Comparison of ENCODE assay signal across 1 cellular context in genomic region chr15:38563723-38564519, GRCh38.
A peak's percentile ranks its signal among the peaks of the same experiment; 100 is the strongest.
TF ChIP-seq lines count a peak whose summit lies in the region.

No MANE protein-coding gene starts in this region.

TF ChIP-seq in GM12878, 131 proteins besides CTCF, POLR2A, EP300 and RAD21 (continued from another document and continues in another):
- TF ChIP-seq PRDM15 (CRISPR knock-in tag; IDR thresholded peaks at IDR 0.05) (no peak), JUNB (IDR thresholded peaks at IDR 0.05) (no peak), ASH2L (IDR thresholded peaks at IDR 0.05; ENCODE audit: borderline replicate concordance, low read depth) (no peak), PAX8 (IDR thresholded peaks at IDR 0.05) (no peak), BCLAF1 (IDR thresholded peaks at IDR 0.05) (no peak), YY1 (IDR thresholded peaks at IDR 0.05; ENCODE audit: low read depth, low read length) (peak; percentile 78), SREBF2 (IDR thresholded peaks at IDR 0.05; ENCODE audit: low read length) (no peak), TBL1XR1 (IDR thresholded peaks at IDR 0.05; ENCODE audit: low read depth, low read length) (no peak), SMAD1 (IDR thresholded peaks at IDR 0.05; ENCODE audit: low read depth, partially characterized antibody) (no peak), SMAD5 (IDR thresholded peaks at IDR 0.05; ENCODE audit: low read depth) (no peak), ZBTB33 (IDR thresholded peaks at IDR 0.05) (no peak), BACH1 (IDR thresholded peaks at IDR 0.05; ENCODE audit: borderline replicate concordance) (peak; percentile 99), HDAC2 (IDR thresholded peaks at IDR 0.05) (no peak), LARP7 (IDR thresholded peaks at IDR 0.05) (peak; percentile 45; the same call in 1 of the 2 replicates), ATF2 (IDR thresholded peaks at IDR 0.05; ENCODE audit: low read length) (no peak), SMC3 (IDR thresholded peaks at IDR 0.05; ENCODE audit: borderline replicate concordance, low read length) (peak; percentile 92), ZBTB40 (IDR thresholded peaks at IDR 0.05; ENCODE audit: borderline replicate concordance) (no peak), HSF1 (IDR thresholded peaks at IDR 0.05; ENCODE audit: low read depth, low read length) (no peak; the same call in 1 of the 2 replicates), NFYA (IDR thresholded peaks at IDR 0.05; ENCODE audit: borderline replicate concordance, low read depth, low read length) (no peak), PML (IDR thresholded peaks at IDR 0.05; ENCODE audit: low read length) (no peak), BMI1 (IDR thresholded peaks at IDR 0.05; ENCODE audit: borderline replicate concordance) (no peak), ZNF24 (IDR thresholded peaks at IDR 0.05) (0 out of 2 replicates have a peak, but pooled peaks have one; percentile 16), SKIL (IDR thresholded peaks at IDR 0.05; ENCODE audit: low read depth, poor library complexity, severe bottlenecking) (no peak), IKZF2 (IDR thresholded peaks at IDR 0.05) (peak; percentile 11 to 68; a peak in 2 of 4 replicates), TCF12 (IDR thresholded peaks at IDR 0.05; ENCODE audit: low read depth, low read length) (peak; percentile 95), SIX5 (IDR thresholded peaks at IDR 0.05; ENCODE audit: low read depth, low read length, severe bottlenecking) (no peak), GATAD2B (conservative IDR thresholded peaks at IDR 0.05; ENCODE audit: low read depth) (peak; percentile 97), E2F8 (IDR thresholded peaks at IDR 0.05; ENCODE audit: low read depth, partially characterized antibody) (no peak), ZNF274 (IDR thresholded peaks at IDR 0.05; ENCODE audit: insufficient read depth, insufficient read length) (no peak), CREM (IDR thresholded peaks at IDR 0.05; ENCODE audit: low read depth) (peak; percentile 46; the same call in 1 of the 2 replicates), BCL3 (IDR thresholded peaks at IDR 0.05; ENCODE audit: borderline replicate concordance, insufficient read depth, low read depth, low read length, poor library complexity, severe bottlenecking) (no peak), IRF3 (IDR thresholded peaks at IDR 0.05) (no peak), MTA2 (IDR thresholded peaks at IDR 0.05; ENCODE audit: low read depth) (peak; percentile 45; the same call in 1 of the 2 replicates)
